In the genomic region with DNA sequence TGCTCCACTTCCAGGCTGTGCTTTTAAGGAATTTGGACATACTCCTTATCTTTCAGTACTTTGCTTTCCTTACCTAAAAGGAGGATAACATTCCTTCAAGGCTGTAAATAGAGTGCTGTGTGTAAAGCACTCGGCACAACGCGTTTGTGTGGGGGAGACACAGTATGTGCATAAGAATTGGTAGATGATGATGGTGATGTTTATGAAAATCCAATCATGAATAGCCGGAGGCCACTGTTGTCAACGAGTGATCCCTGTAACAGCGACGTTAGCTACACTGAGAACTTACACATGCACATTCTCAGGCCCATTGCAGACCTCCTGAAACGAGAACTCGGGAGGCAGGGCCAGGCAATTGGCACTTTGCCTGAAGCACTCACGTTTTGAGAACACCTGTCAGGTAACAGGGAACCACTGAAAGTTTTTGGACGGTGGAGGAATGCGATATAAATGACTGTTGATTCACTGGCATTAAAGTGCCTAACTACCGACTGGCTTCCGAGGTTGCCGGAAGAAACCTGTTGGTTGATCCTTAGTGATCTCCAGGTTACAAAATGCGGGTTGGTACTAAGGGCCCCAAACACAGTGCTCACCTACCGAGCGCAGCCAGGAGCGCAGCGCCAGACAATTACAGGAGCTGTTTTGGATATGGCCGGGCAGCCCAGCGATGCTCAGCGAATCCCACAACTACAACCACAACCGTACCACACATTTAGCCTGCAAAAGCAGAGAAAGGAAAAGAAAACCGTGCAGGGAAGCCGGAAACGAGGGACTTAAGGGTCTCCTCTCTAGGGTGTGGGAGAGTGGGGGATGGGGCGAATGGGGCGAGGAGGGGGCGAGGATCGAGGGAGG, we compare ENCODE assay signal across 7 cellular contexts. TPM values are rescaled to one million over a fixed set of nuclear protein-coding genes. Genes with fewer than 3 reads are reported as not detected.
DNase-seq lines count a peak whose midpoint lies in the region; ATAC-seq and TF ChIP-seq lines count a peak whose summit lies in the region.

No MANE protein-coding gene starts in this region.

- no peaks in the 10 kb centered on the region for H3K27me3 Mint-ChIP-seq in type B pancreatic cell

- H3K4me1 Mint-ChIP-seq in type B pancreatic cell (ENCODE audit: unreplicated experiment), result peaks cover 17% of the 10 kb centered on the region

- peaks cover 9% of the 10 kb centered on the region for H3K9me3 Mint-ChIP-seq in type B pancreatic cell

- H3K4me3 ChIP-seq in coronary artery, result peak overlapping the region; percentile 96

- peak; percentile 14 for DNase-seq in NCI-H748 treated with DMSO at 0.1 percent for 48 hours (lab: John Stamatoyannopoulos, UW)
- DNase-seq in coronary artery (ENCODE audit: low spot score), result no peak
- peak; percentile 23 to 44 for DNase-seq in lung microvascular endothelial cell (ENCODE audit: low read depth in 2 of 2)
- DNase-seq in type B pancreatic cell (ENCODE audit: extremely low spot score, unreplicated experiment), result no peak
- no peak for DNase-seq in hepatic stellate cell (ENCODE audit: low spot score)

- H3K27ac Mint-ChIP-seq in type B pancreatic cell, result peak overlapping the region; percentile 95

- H3K4me3 Mint-ChIP-seq in type B pancreatic cell, result peak overlapping the region; percentile 98

- peaks cover 6% of the 10 kb centered on the region for H3K36me3 Mint-ChIP-seq in type B pancreatic cell

- peak overlapping the region; percentile 78 to 96 for H3K27ac ChIP-seq in coronary artery

- no peak for TF ChIP-seq CTCF in coronary artery (IDR thresholded peaks at IDR 0.05)
- no peak for TF ChIP-seq CTCF in type B pancreatic cell (conservative IDR thresholded peaks at IDR 0.05)

- ATAC-seq in GM19351 (IDR thresholded peaks at IDR 0.05; ENCODE audit: unreplicated experiment) (peak; percentile 4), HG03135 (IDR thresholded peaks at IDR 0.05; ENCODE audit: unreplicated experiment) (no peak)

RNA-seq across cellular contexts. Expression of gene MAP4K4, which starts 1.0 kb away (rescaled TPM):
- total RNA-seq in lung microvascular endothelial cell (67.1 and 112 TPM in 2 replicates), type B pancreatic cell (ENCODE audit: low replicate concordance) (82.0 and 166 TPM in 2 replicates)

Comparison
In these comparisons a context has a peak if more than half of its experiments do, and no peak if none do; other contexts are left out.
1. DNase-seq: peak in NCI-H748 treated with DMSO at 0.1 percent for 48 hours (single experiment) and lung microvascular endothelial cell (2 of 2); none in coronary artery (single experiment), type B pancreatic cell (single experiment) and hepatic stellate cell (single experiment).